In the genomic region with DNA sequence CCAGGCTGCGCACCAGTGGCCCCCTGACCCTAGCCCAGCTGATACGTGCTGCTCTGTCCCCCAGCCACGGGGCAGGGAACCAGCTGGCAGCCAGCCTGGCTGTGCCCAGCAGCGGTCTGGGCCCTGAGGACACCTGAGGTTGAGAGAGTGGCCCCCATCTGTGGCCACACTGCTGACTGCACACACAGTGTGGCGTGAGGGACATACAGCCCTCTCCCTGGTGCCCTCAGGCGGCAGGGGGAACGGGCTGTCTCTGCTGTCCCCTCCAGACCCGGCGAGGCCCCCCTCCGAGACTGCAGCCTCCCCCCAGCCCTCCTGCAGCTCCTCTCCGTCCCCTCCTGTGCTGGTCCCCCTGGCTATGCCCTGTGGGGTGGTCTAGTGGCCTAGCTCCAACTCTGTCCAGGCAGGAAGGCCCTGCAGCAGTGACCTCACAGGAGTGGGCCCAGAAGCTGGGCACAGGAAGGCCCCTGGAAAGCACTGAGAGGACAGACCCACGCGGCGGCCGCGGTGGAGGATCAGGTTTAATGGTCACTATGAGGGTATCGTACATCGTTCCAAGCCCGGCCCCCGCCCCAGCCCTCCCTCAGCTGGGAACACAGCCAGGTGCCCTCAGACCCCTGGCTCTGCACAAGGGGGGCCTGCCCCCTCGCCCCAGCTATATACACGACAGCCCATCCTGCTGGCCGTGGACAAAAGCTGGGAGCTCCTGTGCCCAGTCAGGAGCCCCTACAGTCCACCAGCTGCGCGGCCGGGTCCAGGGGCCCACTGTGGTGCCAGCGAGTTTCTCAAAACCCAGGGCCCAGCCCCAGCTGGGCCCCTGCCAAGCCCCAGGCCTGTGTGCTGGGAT, we compare ENCODE assay signal across 1 cellular context.
TF ChIP-seq lines count a peak whose summit lies in the region.

No MANE protein-coding gene starts in this region.

TF ChIP-seq in GM12878, 131 proteins besides CTCF, POLR2A, EP300 and RAD21:
- TF ChIP-seq, protein P1, sequence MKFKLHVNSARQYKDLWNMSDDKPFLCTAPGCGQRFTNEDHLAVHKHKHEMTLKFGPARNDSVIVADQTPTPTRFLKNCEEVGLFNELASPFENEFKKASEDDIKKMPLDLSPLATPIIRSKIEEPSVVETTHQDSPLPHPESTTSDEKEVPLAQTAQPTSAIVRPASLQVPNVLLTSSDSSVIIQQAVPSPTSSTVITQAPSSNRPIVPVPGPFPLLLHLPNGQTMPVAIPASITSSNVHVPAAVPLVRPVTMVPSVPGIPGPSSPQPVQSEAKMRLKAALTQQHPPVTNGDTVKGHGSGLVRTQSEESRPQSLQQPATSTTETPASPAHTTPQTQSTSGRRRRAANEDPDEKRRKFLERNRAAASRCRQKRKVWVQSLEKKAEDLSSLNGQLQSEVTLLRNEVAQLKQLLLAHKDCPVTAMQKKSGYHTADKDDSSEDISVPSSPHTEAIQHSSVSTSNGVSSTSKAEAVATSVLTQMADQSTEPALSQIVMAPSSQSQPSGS (IDR thresholded peaks at IDR 0.05; ENCODE audit: low read length), result no peak
- TF ChIP-seq HDGF (IDR thresholded peaks at IDR 0.05), result no peak
- TF ChIP-seq, protein P2, sequence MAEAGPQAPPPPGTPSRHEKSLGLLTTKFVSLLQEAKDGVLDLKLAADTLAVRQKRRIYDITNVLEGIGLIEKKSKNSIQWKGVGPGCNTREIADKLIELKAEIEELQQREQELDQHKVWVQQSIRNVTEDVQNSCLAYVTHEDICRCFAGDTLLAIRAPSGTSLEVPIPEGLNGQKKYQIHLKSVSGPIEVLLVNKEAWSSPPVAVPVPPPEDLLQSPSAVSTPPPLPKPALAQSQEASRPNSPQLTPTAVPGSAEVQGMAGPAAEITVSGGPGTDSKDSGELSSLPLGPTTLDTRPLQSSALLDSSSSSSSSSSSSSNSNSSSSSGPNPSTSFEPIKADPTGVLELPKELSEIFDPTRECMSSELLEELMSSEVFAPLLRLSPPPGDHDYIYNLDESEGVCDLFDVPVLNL (IDR thresholded peaks at IDR 0.05; ENCODE audit: low read depth, low read length), result no peak
- TF ChIP-seq, protein P3, sequence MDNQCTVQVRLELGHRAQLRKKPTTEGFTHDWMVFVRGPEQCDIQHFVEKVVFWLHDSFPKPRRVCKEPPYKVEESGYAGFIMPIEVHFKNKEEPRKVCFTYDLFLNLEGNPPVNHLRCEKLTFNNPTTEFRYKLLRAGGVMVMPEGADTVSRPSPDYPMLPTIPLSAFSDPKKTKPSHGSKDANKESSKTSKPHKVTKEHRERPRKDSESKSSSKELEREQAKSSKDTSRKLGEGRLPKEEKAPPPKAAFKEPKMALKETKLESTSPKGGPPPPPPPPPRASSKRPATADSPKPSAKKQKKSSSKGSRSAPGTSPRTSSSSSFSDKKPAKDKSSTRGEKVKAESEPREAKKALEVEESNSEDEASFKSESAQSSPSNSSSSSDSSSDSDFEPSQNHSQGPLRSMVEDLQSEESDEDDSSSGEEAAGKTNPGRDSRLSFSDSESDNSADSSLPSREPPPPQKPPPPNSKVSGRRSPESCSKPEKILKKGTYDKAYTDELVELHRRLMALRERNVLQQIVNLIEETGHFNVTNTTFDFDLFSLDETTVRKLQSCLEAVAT (IDR thresholded peaks at IDR 0.05), result no peak
- no peak for TF ChIP-seq CBFB (IDR thresholded peaks at IDR 0.05; ENCODE audit: low read depth)
- no peak for TF ChIP-seq GABPA (IDR thresholded peaks at IDR 0.05; ENCODE audit: low read depth)
- no peak for TF ChIP-seq ZNF274 (IDR thresholded peaks at IDR 0.05; ENCODE audit: insufficient read depth, insufficient read length)
- TF ChIP-seq KDM1A (IDR thresholded peaks at IDR 0.05; ENCODE audit: borderline replicate concordance), result no peak
- no peak for TF ChIP-seq SMAD1 (IDR thresholded peaks at IDR 0.05; ENCODE audit: low read depth, partially characterized antibody)
- no peak for TF ChIP-seq CHD4 (IDR thresholded peaks at IDR 0.05)
- no peak for TF ChIP-seq EZH2 (IDR thresholded peaks at IDR 0.05; ENCODE audit: borderline replicate concordance, control insufficient read depth, low read depth, low read length)
- no peak for TF ChIP-seq DPF2 (IDR thresholded peaks at IDR 0.05)
- TF ChIP-seq, protein P4, sequence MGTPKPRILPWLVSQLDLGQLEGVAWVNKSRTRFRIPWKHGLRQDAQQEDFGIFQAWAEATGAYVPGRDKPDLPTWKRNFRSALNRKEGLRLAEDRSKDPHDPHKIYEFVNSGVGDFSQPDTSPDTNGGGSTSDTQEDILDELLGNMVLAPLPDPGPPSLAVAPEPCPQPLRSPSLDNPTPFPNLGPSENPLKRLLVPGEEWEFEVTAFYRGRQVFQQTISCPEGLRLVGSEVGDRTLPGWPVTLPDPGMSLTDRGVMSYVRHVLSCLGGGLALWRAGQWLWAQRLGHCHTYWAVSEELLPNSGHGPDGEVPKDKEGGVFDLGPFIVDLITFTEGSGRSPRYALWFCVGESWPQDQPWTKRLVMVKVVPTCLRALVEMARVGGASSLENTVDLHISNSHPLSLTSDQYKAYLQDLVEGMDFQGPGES (IDR thresholded peaks at IDR 0.05), result no peak
- no peak for TF ChIP-seq TCF7 (IDR thresholded peaks at IDR 0.05; ENCODE audit: borderline replicate concordance)
- TF ChIP-seq CHD2 (IDR thresholded peaks at IDR 0.05; ENCODE audit: borderline replicate concordance, low read depth, low read length), result no peak
- TF ChIP-seq POLR2AphosphoS2 (IDR thresholded peaks at IDR 0.05; ENCODE audit: low read depth, low read length), result no peak
- no peak for TF ChIP-seq RFX5 (IDR thresholded peaks at IDR 0.05; ENCODE audit: low read depth, low read length)
